ENCODE assay signal across 20 cellular contexts in genomic region chr5:156400542-156400941, GRCh38.
"Had no signal": no experiment of that assay in that cellular context is flagged by ENCODE, and none has a peak within 500 bp of the region (broad histone marks: within the 10 kb centered on the region; RNA-seq: fewer than 3 reads in every experiment).

No MANE protein-coding gene starts in this region.

- H3K4me3 ChIP-seq: MG63, SJSA1, SK-N-MC had no signal

- H3K36me3 Mint-ChIP-seq: T-cell had no signal

- H3K27ac Mint-ChIP-seq: T-cell had no signal

- H3K36me3 ChIP-seq: MG63, SJSA1 had no signal

- H3K9me3 ChIP-seq: MG63 had no signal

- H3K9me3 Mint-ChIP-seq: T-cell had no signal

- H3K4me3 Mint-ChIP-seq: T-cell had no signal

- H3K27me3 ChIP-seq: MG63 had no signal

- H3K4me1 ChIP-seq: SJSA1 had no signal

- DNase-seq: Karpas-422, KG1, MG63, NCI-H1092 treated with DMSO at 0.1 percent for 48 hours, NCI-H1436, NCI-H187, NCI-H2029, NCI-H2081 treated with DMSO at 0.1 percent for 48 hours, NCI-H2171, NCI-H226, NCI-H446, NCI-H510A, NCI-H774, Right ventricle myocardium superior, RPMI8226, SIG-M5, SW 1271, T-cell had no signal
